In the genomic region with DNA sequence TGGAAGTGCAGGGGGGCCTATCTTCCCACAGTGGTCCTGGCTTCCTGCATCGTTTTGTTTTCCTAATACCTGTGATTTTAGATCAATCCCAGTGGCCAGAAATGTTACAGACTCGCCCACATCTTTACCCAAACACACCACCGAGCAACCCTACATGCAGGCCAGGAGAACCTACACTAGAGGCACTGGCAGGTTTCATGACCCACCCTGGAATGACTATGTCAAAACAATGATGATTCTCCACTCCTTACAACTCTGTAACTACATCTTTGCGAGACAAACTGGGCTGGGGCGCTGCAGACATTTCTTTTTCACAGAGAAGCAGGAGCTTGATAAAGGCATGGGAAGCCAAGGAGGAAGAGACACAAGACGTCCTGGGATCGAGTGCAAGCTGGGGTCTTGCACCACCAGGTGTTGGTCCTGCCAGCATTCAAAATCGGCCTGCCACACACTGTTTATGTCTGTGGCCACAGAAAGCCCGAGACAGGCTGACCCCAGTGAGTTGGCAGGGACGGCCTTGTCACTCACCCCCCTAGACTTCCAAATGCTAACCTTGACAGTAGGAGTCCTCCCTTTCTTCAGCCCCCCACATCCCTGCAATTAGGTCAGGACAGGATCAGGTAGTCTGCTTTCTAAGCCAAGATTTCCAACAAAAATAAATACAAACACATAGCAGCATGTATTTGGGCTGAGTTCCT, we compare ENCODE assay signal across 21 cellular contexts. TPM values are rescaled to one million over a fixed set of nuclear protein-coding genes. Genes with fewer than 3 reads are reported as not detected.
DNase-seq lines count a peak whose midpoint lies in the region; ATAC-seq, FAIRE-seq and TF ChIP-seq lines count a peak whose summit lies in the region.
"Had no signal": no experiment of that assay in that cellular context is flagged by ENCODE, and none has a peak within 500 bp of the region (broad histone marks: within the 10 kb centered on the region; RNA-seq: fewer than 3 reads in every experiment).

No MANE protein-coding gene starts in this region.

- H3K9ac ChIP-seq in BLaER1 treated with 17β-estradiol and CSF1 and Interleukin-3, amounts not matched to agents 10 nM and 100 nM = peak overlapping the region in 3 of 11 experiments; percentile 3 to 55 (median 33); a peak in 2 of 22 replicates
- H3K9ac ChIP-seq in astrocyte (ENCODE audit: low read length) = no peak overlapping the region
- no peak overlapping the region for H3K9ac ChIP-seq in mesendoderm (ENCODE audit: low read length)
- H3K9ac ChIP-seq in neuronal stem cell (ENCODE audit: low read depth, low read length, poor library complexity) = no peak overlapping the region
- H3K9ac ChIP-seq: neural progenitor cell, SK-N-SH had no signal

- peaks cover 44 to 97% (median 68%) of the 10 kb centered on the region in 11 experiments; a peak in 21 of 22 replicates for H4K20me1 ChIP-seq in BLaER1 treated with 17β-estradiol and CSF1 and Interleukin-3, amounts not matched to agents 10 nM and 100 nM
- H4K20me1 ChIP-seq in GM23338 (replicated peaks; ENCODE audit: insufficient read depth) (peaks cover 50% of the 10 kb centered on the region), astrocyte (ENCODE audit: insufficient read depth, low read length) (peaks cover 77% of the 10 kb centered on the region)

- no peak overlapping the region for H4K91ac ChIP-seq in neuronal stem cell (ENCODE audit: low read depth, low read length, poor library complexity)

- TF ChIP-seq CTCF in GM23338 (conservative IDR thresholded peaks at IDR 0.05; ENCODE audit: low read depth in 2 of 2) (no peak), astrocyte (IDR thresholded peaks at IDR 0.05; ENCODE audit: insufficient read depth, low read depth, low read length) (no peak)

- peaks cover 0 to 32% (median 0%) of the 10 kb centered on the region in 11 experiments; a peak in 8 of 22 replicates for H3K9me3 ChIP-seq in BLaER1 treated with 17β-estradiol and CSF1 and Interleukin-3, amounts not matched to agents 10 nM and 100 nM (replicated peaks in 1 of 11)
- no peaks in the 10 kb centered on the region for H3K9me3 ChIP-seq in astrocyte (ENCODE audit: insufficient read depth, low read depth, low read length)
- H3K9me3 ChIP-seq in neuronal stem cell (replicated peaks in 1 of 2; ENCODE audit: control insufficient read depth in 2 of 2, insufficient read depth in 1 of 2, low read depth in 1 of 2, low read length in 2 of 2) = peaks cover 0 to 19% of the 10 kb centered on the region in 2 donors
- H3K9me3 ChIP-seq: SK-N-SH had no signal

- H2AFZ ChIP-seq in GM23338 (no peak overlapping the region), astrocyte (ENCODE audit: low read depth, low read length) (no peak overlapping the region), neuronal stem cell (ENCODE audit: low read length) (no peak overlapping the region)
- H2AFZ ChIP-seq: neural progenitor cell had no signal

- H3K14ac ChIP-seq in neuronal stem cell (ENCODE audit: low read length) = no peak overlapping the region

- H3K27ac Mint-ChIP-seq in GM23338 (peak overlapping the region; percentile 77), astrocyte (ENCODE audit: unreplicated experiment) (no peak overlapping the region)
- H3K27ac Mint-ChIP-seq: activated naive CD8-positive, alpha-beta T cell had no signal

- H2AK5ac ChIP-seq in mesendoderm (ENCODE audit: low read length) (no peak overlapping the region), neuronal stem cell (ENCODE audit: low read depth, low read length) (no peak overlapping the region)

- no CpG with 5 or more reads among the region's 10 CpGs for WGBS in mesendoderm (ENCODE audit: extremely low coverage, insufficient coverage, low lambda C conversion rate)
- WGBS in neuronal stem cell (ENCODE audit: extremely low coverage in 2 of 2, insufficient read length in 2 of 2, insufficient replicate concordance in 1 of 2), 2 donors = no CpG with 5 or more reads among the region's 10 CpGs

- peak overlapping the region; percentile 3 for H3K56ac ChIP-seq in mesendoderm (ENCODE audit: low read length)

- H4K5ac ChIP-seq in mesendoderm (ENCODE audit: low read length) = no peak overlapping the region

- H3K4ac ChIP-seq in mesendoderm (ENCODE audit: low read depth, low read length) (no peak overlapping the region), neuronal stem cell (ENCODE audit: low read length) (no peak overlapping the region)

- H3K4me2 ChIP-seq in BLaER1 treated with 17β-estradiol and CSF1 and Interleukin-3, amounts not matched to agents 10 nM and 100 nM = peak overlapping the region; percentile 40 to 88 (median 64)
- H3K4me2 ChIP-seq in GM23338 (no peak overlapping the region), astrocyte (ENCODE audit: low read length) (peak overlapping the region; percentile 4), mesendoderm (ENCODE audit: low read length) (no peak overlapping the region), neuronal stem cell (ENCODE audit: insufficient read depth, low read length, poor library complexity, severe bottlenecking) (no peak overlapping the region)
- H3K4me2 ChIP-seq: neural progenitor cell, SK-N-SH had no signal

- peaks cover 11 to 44% (median 34%) of the 10 kb centered on the region in 11 experiments; a peak in 19 of 22 replicates for H3K36me3 ChIP-seq in BLaER1 treated with 17β-estradiol and CSF1 and Interleukin-3, amounts not matched to agents 10 nM and 100 nM
- H3K36me3 ChIP-seq in GM23338 (ENCODE audit: insufficient read depth) (no peaks in the 10 kb centered on the region), astrocyte (ENCODE audit: insufficient read depth, low read length) (no peaks in the 10 kb centered on the region), mesendoderm (ENCODE audit: control insufficient read depth, insufficient read depth, low read length) (peaks cover 2% of the 10 kb centered on the region), neuronal stem cell (replicated peaks in 1 of 2; ENCODE audit: control insufficient read depth in 2 of 2, insufficient read depth in 2 of 2, low read length in 2 of 2) (peaks cover 5 to 32% of the 10 kb centered on the region in 2 donors)
- H3K36me3 ChIP-seq: neural progenitor cell had no signal

- H2BK120ac ChIP-seq in mesendoderm (ENCODE audit: low read depth, low read length) (no peak overlapping the region), neuronal stem cell (ENCODE audit: low read depth, low read length) (no peak overlapping the region)

- H2BK15ac ChIP-seq in mesendoderm (replicated peaks; ENCODE audit: low read depth) (no peak overlapping the region), neuronal stem cell (ENCODE audit: low read length) (no peak overlapping the region)

- H3K36me3 Mint-ChIP-seq in GM23338 (ENCODE audit: low read depth) = peaks cover 22% of the 10 kb centered on the region
- H3K36me3 Mint-ChIP-seq in astrocyte (ENCODE audit: low read depth, unreplicated experiment) = peaks cover 18% of the 10 kb centered on the region

- H2BK5ac ChIP-seq in mesendoderm (ENCODE audit: low read length) (no peak overlapping the region), neuronal stem cell (ENCODE audit: low read length) (no peak overlapping the region)

- H3K9me3 Mint-ChIP-seq in GM23338 (no peaks in the 10 kb centered on the region), astrocyte (ENCODE audit: unreplicated experiment) (peaks cover 7% of the 10 kb centered on the region)

- no peak for DNase-seq in GM23338 (ENCODE audit: low spot score)
- no peak for DNase-seq in astrocyte (ENCODE audit: low read depth)
- no peak for DNase-seq in mesendoderm
- no peak for DNase-seq in neuronal stem cell (ENCODE audit: low spot score)
- DNase-seq in NK-92 (lab: John Stamatoyannopoulos, UW; ENCODE audit: unreplicated experiment) = no peak
- DNase-seq in AG08395 (ENCODE audit: low spot score) = no peak
- DNase-seq: DMS 273 treated with DMSO at 0.1 percent for 48 hours; foreskin melanocyte; NCI-H2029; NCI-H510A treated with DMSO at 0.1 percent for 48 hours; PC-3; SK-N-SH; stimulated activated CD4-positive, alpha-beta T cell treated with anti-CD3 and anti-CD28 coated beads, Interleukin-2, amount 100 ng/mL, for 24 hours had no signal

- H3K18ac ChIP-seq in mesendoderm (ENCODE audit: low read length) = no peak overlapping the region
- H3K18ac ChIP-seq in neuronal stem cell (ENCODE audit: low read length) = no peak overlapping the region

- peak overlapping the region in 2 of 11 experiments; percentile 20 to 22; a peak in 1 of 22 replicates for H3K27ac ChIP-seq in BLaER1 treated with 17β-estradiol and CSF1 and Interleukin-3, amounts not matched to agents 10 nM and 100 nM
- peak overlapping the region; percentile 55; the same call in 1 of the 2 replicates for H3K27ac ChIP-seq in GM23338 (ENCODE audit: low read depth)
- H3K27ac ChIP-seq in astrocyte (ENCODE audit: low read depth, low read length) = no peak overlapping the region
- no peak overlapping the region for H3K27ac ChIP-seq in mesendoderm (ENCODE audit: low read depth, low read length)
- no peak overlapping the region for H3K27ac ChIP-seq in neuronal stem cell (replicated peaks; ENCODE audit: low read length)
- H3K27ac ChIP-seq: neural progenitor cell had no signal

- H3K9me2 ChIP-seq in GM23338 (ENCODE audit: insufficient read depth) = no peaks in the 10 kb centered on the region; the same call in 1 of the 2 replicates
- H3K9me2 ChIP-seq: SK-N-SH had no signal

- H3K79me2 ChIP-seq in GM23338 (replicated peaks; ENCODE audit: insufficient read depth) (peaks cover 95% of the 10 kb centered on the region), astrocyte (ENCODE audit: insufficient read depth, low read length) (peaks cover 72% of the 10 kb centered on the region), mesendoderm (ENCODE audit: control insufficient read depth, insufficient read depth, low read length) (peaks cover 52% of the 10 kb centered on the region)

- H3K23ac ChIP-seq in mesendoderm (ENCODE audit: low read length) (no peak overlapping the region), neuronal stem cell (ENCODE audit: low read depth, low read length, poor library complexity) (no peak overlapping the region)

- ATAC-seq in GM23338 (no peak), esophagus mucosa (no peak)
- ATAC-seq: HCT116, PC-3 had no signal

- peaks cover 36 to 68% (median 56%) of the 10 kb centered on the region in 10 experiments for H3K4me1 ChIP-seq in BLaER1 treated with 17β-estradiol and CSF1 and Interleukin-3, amounts not matched to agents 10 nM and 100 nM
- H3K4me1 ChIP-seq in GM23338 (ENCODE audit: insufficient read depth) (peaks cover 24% of the 10 kb centered on the region), astrocyte (ENCODE audit: insufficient read depth, low read length) (peaks cover 10% of the 10 kb centered on the region), mesendoderm (ENCODE audit: control insufficient read depth, low read depth, low read length) (peaks cover 3% of the 10 kb centered on the region), neuronal stem cell (ENCODE audit: control insufficient read depth in 2 of 2, insufficient read depth in 1 of 2, low read depth in 1 of 2, low read length in 2 of 2) (no peaks in the 10 kb centered on the region)
- H3K4me1 ChIP-seq: neural progenitor cell had no signal

- H3K27me3 Mint-ChIP-seq in GM23338 (ENCODE audit: insufficient read depth, low read depth, poor library complexity) (peaks cover 7% of the 10 kb centered on the region), astrocyte (ENCODE audit: low read depth, unreplicated experiment) (no peaks in the 10 kb centered on the region)
- H3K27me3 Mint-ChIP-seq: activated naive CD8-positive, alpha-beta T cell had no signal

- no peak overlapping the region for H3K4me3 ChIP-seq in BLaER1 treated with 17β-estradiol and CSF1 and Interleukin-3, amounts not matched to agents 10 nM and 100 nM
- H3K4me3 ChIP-seq in GM23338 (no peak overlapping the region), astrocyte (ENCODE audit: insufficient read depth, low read depth, low read length) (no peak overlapping the region), mesendoderm (ENCODE audit: low read length) (no peak overlapping the region), neuronal stem cell (ENCODE audit: low read length in 2 of 2) (no peak overlapping the region)
- H3K4me3 ChIP-seq: lung, neural progenitor cell had no signal

- H2BK12ac ChIP-seq in neuronal stem cell (ENCODE audit: low read length) = no peak overlapping the region

- no peak overlapping the region; the same call in 2 of the 3 replicates for H3K4me3 Mint-ChIP-seq in GM23338
- H3K4me3 Mint-ChIP-seq in astrocyte (ENCODE audit: unreplicated experiment) = no peak overlapping the region
- H3K4me3 Mint-ChIP-seq: activated naive CD8-positive, alpha-beta T cell; neural progenitor cell had no signal

- no peak overlapping the region for H4K8ac ChIP-seq in mesendoderm (ENCODE audit: low read depth, low read length)
- H4K8ac ChIP-seq in neuronal stem cell (ENCODE audit: low read depth, low read length) = no peak overlapping the region

- peaks cover 3% of the 10 kb centered on the region; the same call in 1 of the 2 replicates for H3F3A ChIP-seq in GM23338 (replicated peaks; ENCODE audit: low read depth)

- no peak for FAIRE-seq in astrocyte (lab: Jason Lieb, UNC)
- FAIRE-seq: endometrium had no signal

- H3K79me1 ChIP-seq in mesendoderm (ENCODE audit: low read length) (peaks cover 35% of the 10 kb centered on the region), neuronal stem cell (ENCODE audit: low read depth, low read length) (no peaks in the 10 kb centered on the region)

- peaks cover 35% of the 10 kb centered on the region for H3K4me1 Mint-ChIP-seq in GM23338
- H3K4me1 Mint-ChIP-seq in astrocyte (ENCODE audit: low read depth, unreplicated experiment) = peaks cover 3% of the 10 kb centered on the region

- no peaks in the 10 kb centered on the region for H3K27me3 ChIP-seq in BLaER1 treated with 17β-estradiol and CSF1 and Interleukin-3, amounts not matched to agents 10 nM and 100 nM
- H3K27me3 ChIP-seq in GM23338 (ENCODE audit: insufficient read depth) (no peaks in the 10 kb centered on the region), astrocyte (ENCODE audit: insufficient read depth, low read length) (no peaks in the 10 kb centered on the region), mesendoderm (ENCODE audit: insufficient read depth, low read length, poor library complexity) (no peaks in the 10 kb centered on the region), neuronal stem cell (ENCODE audit: control insufficient read depth in 3 of 3, insufficient read depth in 3 of 3, low read depth in 1 of 3, low read length in 3 of 3) (no peaks in the 10 kb centered on the region)
- H3K27me3 ChIP-seq: neural progenitor cell had no signal

RNA-seq across cellular contexts. Expression of a gene that starts 32.4 kb away (rescaled TPM):
- total RNA-seq in GM23338 (2014; rRNA removed; shearing (Covaris generic)) = 73.7 and 79.4 TPM in 2 replicates
- polyA plus RNA-seq in GM23338 (2016; fragmentation: Nextera tagmentation; extraction: Ambion mirVana) = 30.4 and 30.9 TPM in 2 replicates
- total RNA-seq in astrocyte (25.8 and 26.0 TPM in 2 replicates), esophagus mucosa (17.2 TPM)
- polyA plus RNA-seq in mesendoderm (2013, experiment 1 of 2) = 21.4 TPM
- 21.3 TPM for polyA plus RNA-seq in mesendoderm (2013, experiment 2 of 2)
- 17.1 TPM for polyA plus RNA-seq in neuronal stem cell (2013, experiment 1 of 2)
- polyA plus RNA-seq in neuronal stem cell (2013, experiment 2 of 2) = 16.9 TPM

RNA-seq across cellular contexts. Expression of a gene that starts 36.1 kb away (rescaled TPM):
- 3.2 and 7.4 TPM in 2 replicates for total RNA-seq in GM23338 (2014; rRNA removed; shearing (Covaris generic))
- 0.63 and 1.3 TPM in 2 replicates for polyA plus RNA-seq in GM23338 (2016; fragmentation: Nextera tagmentation; extraction: Ambion mirVana)
- total RNA-seq in astrocyte (34.8 TPM in 2 replicates), esophagus mucosa (13.1 TPM)
- 0.44 TPM for polyA plus RNA-seq in mesendoderm (2013, experiment 1 of 2)
- polyA plus RNA-seq in mesendoderm (2013, experiment 2 of 2) = 0.35 TPM
- polyA plus RNA-seq in neuronal stem cell (2013, experiment 1 of 2) = 13.3 TPM
- 13.0 TPM for polyA plus RNA-seq in neuronal stem cell (2013, experiment 2 of 2)

RNA-seq across cellular contexts. Expression of a gene that starts 46.9 kb away (rescaled TPM):
- total RNA-seq in GM23338 (2014; rRNA removed; shearing (Covaris generic)) = 0.28 and 1.3 TPM in 2 replicates
- polyA plus RNA-seq in GM23338 (2016; fragmentation: Nextera tagmentation; extraction: Ambion mirVana) = 0.73 and 1.0 TPM in 2 replicates
- total RNA-seq in astrocyte (0.19 TPM in 1 of 2 replicates, not detected in the other), esophagus mucosa (not detected)
- polyA plus RNA-seq in mesendoderm (2013, experiment 1 of 2) = 0.15 TPM
- polyA plus RNA-seq in mesendoderm (2013, experiment 2 of 2) = 0.14 TPM
- polyA plus RNA-seq in neuronal stem cell (2013, experiment 1 of 2) = 0.13 TPM
- polyA plus RNA-seq in neuronal stem cell (2013, experiment 2 of 2) = not detected
- total RNA-seq: PC-3, sciatic nerve had no signal

Comparison
In these comparisons a context has a peak if more than half of its experiments do, and no peak if none do; other contexts are left out.
1. H3K4me2 ChIP-seq: peak in BLaER1 treated with 17β-estradiol and CSF1 and Interleukin-3, amounts not matched to agents 10 nM and 100 nM (11 of 11) and astrocyte (single experiment); none in GM23338 (single experiment), mesendoderm (single experiment) and neuronal stem cell (single experiment).